ENCODE assay signal across 22 cellular contexts in genomic region chr13:48728226-48728625, GRCh38.
A peak's percentile ranks its signal among the peaks of the same experiment; 100 is the strongest.
DNase-seq lines count a peak whose midpoint lies in the region; ATAC-seq, FAIRE-seq and TF ChIP-seq lines count a peak whose summit lies in the region.
"Had no signal": no experiment of that assay in that cellular context is flagged by ENCODE, and none has a peak within 500 bp of the region (broad histone marks: within the 10 kb centered on the region; RNA-seq: fewer than 3 reads in every experiment).

No MANE protein-coding gene starts in this region.

- 66 to 76% (median 67%) methylated on average over 2 of the region's 2 CpGs for WGBS in heart left ventricle, 4 donors
- WGBS in GM12878 (ENCODE audit: insufficient coverage, insufficient replicate concordance, low lambda C conversion rate, missing lambda C conversion rate), result 0% methylated on average over 2 of the region's 2 CpGs

- H3K36me3 ChIP-seq in heart left ventricle (no peaks in the 10 kb centered on the region), GM12878 (ENCODE audit: control insufficient read depth in 2 of 2, insufficient read depth in 2 of 2, low read length in 1 of 2) (no peaks in the 10 kb centered on the region), upper lobe of right lung (no peaks in the 10 kb centered on the region)
- H3K36me3 ChIP-seq: HAP-1 had no signal

- intact Hi-C loops in heart left ventricle (cut with DNase I) (no loop called here), left ventricle myocardium superior (cut with micrococcal nuclease) (no loop called here), GM12878 (cut with micrococcal nuclease; ENCODE audit: unreplicated experiment) (no loop called here), upper lobe of right lung (cut with DNase I) (no loop called here)

- no TSS peak for BruUV-seq in GM12878 (replicated peaks; lab: Mats Ljungman, UMichigan)

- ATAC-seq in heart left ventricle, result no peak
- ATAC-seq in left ventricle myocardium superior, result no peak
- peak; percentile 32 for ATAC-seq in HG02798 (IDR thresholded peaks at IDR 0.05; ENCODE audit: poor library complexity, unreplicated experiment)
- peak; percentile 44 for ATAC-seq in GM12878
- ATAC-seq in stimulated activated naive B cell treated with anti-CD40 and anti-IgM and Interleukin-4, amounts not matched to agents 10 μg/mL and 1 μg/mL and 100 μg/mL, for 72 hours (replicated peaks), result peak; percentile 57 to 71
- ATAC-seq in upper lobe of right lung, result no peak
- ATAC-seq: CD8-positive, alpha-beta T cell; GM23338 had no signal

- H3K9me3 ChIP-seq in heart left ventricle (peaks cover 0 to 9% (median 0%) of the 10 kb centered on the region in 12 donors), GM12878 (replicated peaks; ENCODE audit: control insufficient read depth, insufficient read depth, low read length) (no peaks in the 10 kb centered on the region; the same call in 2 of the 3 replicates), upper lobe of right lung (no peaks in the 10 kb centered on the region)
- H3K9me3 ChIP-seq: HAP-1 had no signal

- CTCF ChIA-PET in GM12878 (lab: Yijun Ruan, JAX), result no interaction called here

- peak overlapping the region in 10 of 12 donors; percentile 11 to 88 (median 56) for H3K27ac ChIP-seq in heart left ventricle
- no peak overlapping the region for H3K27ac ChIP-seq in GM12878 (ENCODE audit: control insufficient read depth, insufficient read depth)
- no peak overlapping the region for H3K27ac ChIP-seq in upper lobe of right lung

- in situ Hi-C loops in GM12878 (cut with MboI), result no loop called here

- SMC1A ChIA-PET in GM12878 (lab: Charles Lee; ENCODE audit: uncharacterized antibody, unreplicated experiment), result no interaction called here

- H3K4me3 ChIP-seq in heart left ventricle, result no peak overlapping the region
- no peak overlapping the region for H3K4me3 ChIP-seq in GM12878
- no peak overlapping the region for H3K4me3 ChIP-seq in upper lobe of right lung
- H3K4me3 ChIP-seq: GM23338, HAP-1 had no signal

- no peak for DNase-seq in heart left ventricle
- DNase-seq in left ventricle myocardium superior, result no peak
- no peak for DNase-seq in GM12878 (ENCODE audit: low read depth, low spot score)
- DNase-seq in stimulated activated naive B cell treated with anti-CD40 and anti-IgM and Interleukin-4, amounts not matched to agents 10 μg/mL and 1 μg/mL and 100 μg/mL, for 72 hours, result no peak
- DNase-seq in medulla oblongata (ENCODE audit: extremely low spot score), result no peak
- no peak for DNase-seq in upper lobe of right lung
- DNase-seq: AML-193; C1 segment of cervical spinal cord; CD8-positive, alpha-beta T cell; DND-41; KG1; NCI-H1092 treated with DMSO at 0.1 percent for 48 hours; NCI-H1436 treated with DMSO at 0.1 percent for 48 hours; NCI-H1930; NCI-H2227 treated with DMSO at 0.1 percent for 48 hours; NCI-H510A; SHP77 had no signal

- H3K27ac Mint-ChIP-seq in stimulated activated naive B cell treated with anti-CD40 and anti-IgM and Interleukin-4, amounts not matched to agents 10 μg/mL and 1 μg/mL and 100 μg/mL, for 72 hours, result no peak overlapping the region
- H3K27ac Mint-ChIP-seq: CD8-positive, alpha-beta T cell; GM23338 had no signal

- H3K4me3 Mint-ChIP-seq in stimulated activated naive B cell treated with anti-CD40 and anti-IgM and Interleukin-4, amounts not matched to agents 10 μg/mL and 1 μg/mL and 100 μg/mL, for 72 hours, result no peak overlapping the region
- H3K4me3 Mint-ChIP-seq: CD8-positive, alpha-beta T cell; GM23338 had no signal

- H3K4me1 ChIP-seq in heart left ventricle (peaks cover 0 to 25% (median 1%) of the 10 kb centered on the region in 12 donors), GM12878 (ENCODE audit: control insufficient read depth, insufficient read depth, low read length) (no peaks in the 10 kb centered on the region), upper lobe of right lung (peaks cover 8% of the 10 kb centered on the region)

- H3K27me3 ChIP-seq in heart left ventricle (no peaks in the 10 kb centered on the region), GM12878 (replicated peaks in 1 of 2; ENCODE audit: control insufficient read depth in 2 of 2, insufficient read depth in 2 of 2, low read length in 1 of 2) (no peaks in the 10 kb centered on the region), upper lobe of right lung (no peaks in the 10 kb centered on the region)

- H3K4me1 Mint-ChIP-seq in stimulated activated naive B cell treated with anti-CD40 and anti-IgM and Interleukin-4, amounts not matched to agents 10 μg/mL and 1 μg/mL and 100 μg/mL, for 72 hours, result peaks cover 7 to 10% of the 10 kb centered on the region in 2 donors

- H3K9ac ChIP-seq in GM12878 (ENCODE audit: control insufficient read depth, insufficient read depth, low read length), result no peak overlapping the region

- POLR2A ChIA-PET in GM12878 (lab: Charles Lee), result no interaction called here

- H3K4me2 ChIP-seq in GM12878 (ENCODE audit: control insufficient read depth, insufficient read depth), result no peak overlapping the region
- H3K4me2 ChIP-seq: GM23338 had no signal

- TF ChIP-seq RAD21 in GM12878 (IDR thresholded peaks at IDR 0.05; ENCODE audit: insufficient read depth, low read depth, low read length), result no peak

- no peak for TF ChIP-seq EP300 in GM12878 (IDR thresholded peaks at IDR 0.05; ENCODE audit: borderline replicate concordance in 1 of 2, control insufficient read depth in 1 of 2, low read depth in 2 of 2, low read length in 2 of 2)

- RAD21 ChIA-PET in GM12878 (lab: Charles Lee; ENCODE audit: unreplicated experiment), result no interaction called here

- no peak overlapping the region for H2AFZ ChIP-seq in GM12878 (ENCODE audit: control insufficient read depth, low read depth, low read length)
- H2AFZ ChIP-seq: GM23338 had no signal

- H4K20me1 ChIP-seq in GM12878 (ENCODE audit: control insufficient read depth, insufficient read depth), result no peaks in the 10 kb centered on the region

- no peak for TF ChIP-seq CTCF in heart left ventricle (IDR thresholded peaks at IDR 0.05)
- TF ChIP-seq CTCF in GM12878 (IDR thresholded peaks at IDR 0.05 in 2 of 3, conservative IDR thresholded peaks at IDR 0.05 in 1 of 3; ENCODE audit: control insufficient read depth in 2 of 3, extremely low read depth in 1 of 3, insufficient read depth in 1 of 3, low read depth in 3 of 3, low read length in 3 of 3), result no peak
- no peak for TF ChIP-seq CTCF in upper lobe of right lung (IDR thresholded peaks at IDR 0.05)

- no peak for FAIRE-seq in GM12878 (lab: Jason Lieb, UNC)
- FAIRE-seq: GM12892, RCC 7860 had no signal

- peaks cover 12 to 21% of the 10 kb centered on the region in 2 donors for H3K27me3 Mint-ChIP-seq in stimulated activated naive B cell treated with anti-CD40 and anti-IgM and Interleukin-4, amounts not matched to agents 10 μg/mL and 1 μg/mL and 100 μg/mL, for 72 hours

- no peaks in the 10 kb centered on the region for H3K36me3 Mint-ChIP-seq in stimulated activated naive B cell treated with anti-CD40 and anti-IgM and Interleukin-4, amounts not matched to agents 10 μg/mL and 1 μg/mL and 100 μg/mL, for 72 hours
- H3K36me3 Mint-ChIP-seq: CD8-positive, alpha-beta T cell had no signal

- H3K9me3 Mint-ChIP-seq in stimulated activated naive B cell treated with anti-CD40 and anti-IgM and Interleukin-4, amounts not matched to agents 10 μg/mL and 1 μg/mL and 100 μg/mL, for 72 hours, result peaks cover 4% of the 10 kb centered on the region in 2 donors
- H3K9me3 Mint-ChIP-seq: CD8-positive, alpha-beta T cell had no signal

- no peaks in the 10 kb centered on the region for H3K79me2 ChIP-seq in GM12878 (ENCODE audit: control insufficient read depth, insufficient read depth, low read length)

- TF ChIP-seq POLR2A in heart left ventricle (IDR thresholded peaks at IDR 0.05) (no peak), GM12878 (IDR thresholded peaks at IDR 0.05; ENCODE audit: low read depth, low read length) (no peak)

TF ChIP-seq in GM12878, 131 proteins besides CTCF, POLR2A, EP300 and RAD21:
- TF ChIP-seq KDM1A (IDR thresholded peaks at IDR 0.05; ENCODE audit: borderline replicate concordance) (no peak), SRF (IDR thresholded peaks at IDR 0.05; ENCODE audit: low read depth in 2 of 2, low read length in 2 of 2) (no peak), RBBP5 (conservative IDR thresholded peaks at IDR 0.05) (no peak), KLF5 (IDR thresholded peaks at IDR 0.05; ENCODE audit: partially characterized antibody) (no peak), GATAD2B (conservative IDR thresholded peaks at IDR 0.05; ENCODE audit: low read depth) (no peak), ZNF207 (IDR thresholded peaks at IDR 0.05; ENCODE audit: borderline replicate concordance) (no peak), POLR2AphosphoS2 (IDR thresholded peaks at IDR 0.05; ENCODE audit: low read depth, low read length) (no peak)
- TF ChIP-seq, protein P1, sequence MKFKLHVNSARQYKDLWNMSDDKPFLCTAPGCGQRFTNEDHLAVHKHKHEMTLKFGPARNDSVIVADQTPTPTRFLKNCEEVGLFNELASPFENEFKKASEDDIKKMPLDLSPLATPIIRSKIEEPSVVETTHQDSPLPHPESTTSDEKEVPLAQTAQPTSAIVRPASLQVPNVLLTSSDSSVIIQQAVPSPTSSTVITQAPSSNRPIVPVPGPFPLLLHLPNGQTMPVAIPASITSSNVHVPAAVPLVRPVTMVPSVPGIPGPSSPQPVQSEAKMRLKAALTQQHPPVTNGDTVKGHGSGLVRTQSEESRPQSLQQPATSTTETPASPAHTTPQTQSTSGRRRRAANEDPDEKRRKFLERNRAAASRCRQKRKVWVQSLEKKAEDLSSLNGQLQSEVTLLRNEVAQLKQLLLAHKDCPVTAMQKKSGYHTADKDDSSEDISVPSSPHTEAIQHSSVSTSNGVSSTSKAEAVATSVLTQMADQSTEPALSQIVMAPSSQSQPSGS (IDR thresholded peaks at IDR 0.05; ENCODE audit: low read length), result no peak

Comparison
In these comparisons a context has a peak if more than half of its experiments do, and no peak if none do; other contexts are left out.
1. ATAC-seq: peak in HG02798 (single experiment), GM12878 (single experiment) and stimulated activated naive B cell treated with anti-CD40 and anti-IgM and Interleukin-4, amounts not matched to agents 10 μg/mL and 1 μg/mL and 100 μg/mL, for 72 hours (2 of 2); none in heart left ventricle (0 of 4), left ventricle myocardium superior (single experiment) and upper lobe of right lung (single experiment).
2. H3K27ac ChIP-seq: peak in heart left ventricle (10 of 12); none in GM12878 (single experiment) and upper lobe of right lung (single experiment).